In genomic region chr22:42697542-42698013, GRCh38 we compare ENCODE assay signal across 11 cellular contexts. TPM values are rescaled to one million over a fixed set of nuclear protein-coding genes. Genes with fewer than 3 reads are reported as not detected.
DNase-seq lines count a peak whose midpoint lies in the region; ATAC-seq and TF ChIP-seq lines count a peak whose summit lies in the region.
"Had no signal": no experiment of that assay in that cellular context is flagged by ENCODE, and none has a peak within 500 bp of the region (broad histone marks: within the 10 kb centered on the region; RNA-seq: fewer than 3 reads in every experiment).

No MANE protein-coding gene starts in this region.

- H3K9me3 Mint-ChIP-seq in CD4-positive, alpha-beta T cell: no peaks in the 10 kb centered on the region
- H3K9me3 Mint-ChIP-seq: activated T-helper 17 cell treated with anti-CD3 and anti-CD28 coated beads, Interleukin-2, amount 50 U/mL, for 72 hours had no signal

- no peaks in the 10 kb centered on the region for H3K79me2 ChIP-seq in PC-3 (ENCODE audit: low read length)

- CTCF ChIA-PET in PC-3 (lab: Charles Lee): interaction anchor here (0.7 kb wide), 1 partner anchor 29 kb away, joined by 3 read pairs; no protein-coding TSS in a partner anchor
- CTCF ChIA-PET in CD4-positive, alpha-beta T cell (lab: Charles Lee): no interaction called here

- no peaks in the 10 kb centered on the region for H3K4me1 Mint-ChIP-seq in CD4-positive, alpha-beta T cell (ENCODE audit: low read depth)
- H3K4me1 Mint-ChIP-seq: activated T-helper 17 cell treated with anti-CD3 and anti-CD28 coated beads, Interleukin-2, amount 50 U/mL, for 72 hours had no signal

- no peak overlapping the region for H2AFZ ChIP-seq in PC-3 (ENCODE audit: low read length)

- H3K36me3 ChIP-seq in PC-3 (ENCODE audit: low read depth, low read length): no peaks in the 10 kb centered on the region
- H3K36me3 ChIP-seq in mucosa of rectum (ENCODE audit: control insufficient read depth in 2 of 2, insufficient read depth in 2 of 2, low read length in 2 of 2): no peaks in the 10 kb centered on the region

- no TSS peak for BruUV-seq in PC-3 (replicated peaks; lab: Mats Ljungman, UMichigan)

- H3K27me3 ChIP-seq in PC-3 (ENCODE audit: low read length) (no peaks in the 10 kb centered on the region), mucosa of rectum (ENCODE audit: control insufficient read depth in 2 of 2, insufficient read depth in 2 of 2, low read length in 2 of 2) (no peaks in the 10 kb centered on the region)
- H3K27me3 ChIP-seq in CD4-positive, alpha-beta T cell (ENCODE audit: control insufficient read depth, insufficient read depth, low read length): no peaks in the 10 kb centered on the region

- no peaks in the 10 kb centered on the region for H3K9me2 ChIP-seq in PC-3 (replicated peaks; ENCODE audit: low read length)

- H3K9ac ChIP-seq in PC-3 (ENCODE audit: low read length) (no peak overlapping the region), mucosa of rectum (ENCODE audit: low read depth in 1 of 2, low read length in 2 of 2) (no peak overlapping the region)

- no peak overlapping the region for H3K27ac ChIP-seq in PC-3 (ENCODE audit: low read length)
- peak overlapping the region; percentile 56 to 62 for H3K27ac ChIP-seq in mucosa of rectum (ENCODE audit: low read depth in 2 of 2, low read length in 2 of 2)
- H3K27ac ChIP-seq in CD4-positive, alpha-beta T cell (ENCODE audit: low read depth, low read length): no peak overlapping the region
- H3K27ac ChIP-seq: HL-60 had no signal

- ATAC-seq in PC-3: peak; percentile 75
- ATAC-seq in esophagus mucosa: peak; percentile 91
- no peak for ATAC-seq in GM21619 (IDR thresholded peaks at IDR 0.05; ENCODE audit: unreplicated experiment)
- no peak for ATAC-seq in CD4-positive, alpha-beta T cell (ENCODE audit: poor library complexity)
- ATAC-seq in GM18498 (IDR thresholded peaks at IDR 0.05; ENCODE audit: unreplicated experiment): no peak
- ATAC-seq: activated T-helper 17 cell treated with anti-CD3 and anti-CD28 coated beads, Interleukin-2, amount 50 U/mL, for 72 hours had no signal

- no peaks in the 10 kb centered on the region for H3K36me3 Mint-ChIP-seq in CD4-positive, alpha-beta T cell (ENCODE audit: low read depth)

- DNase-seq in A172 (ENCODE audit: low spot score): peak; percentile 84
- peak; percentile 44 for DNase-seq in PC-3
- no peak for DNase-seq in DMS153 (lab: John Stamatoyannopoulos, UW)
- no peak for DNase-seq in CD4-positive, alpha-beta T cell
- DNase-seq: SIG-M5 had no signal

- no peaks in the 10 kb centered on the region for H3F3A ChIP-seq in PC-3 (ENCODE audit: low read length, unreplicated experiment)

- H3K27ac Mint-ChIP-seq in CD4-positive, alpha-beta T cell: no peak overlapping the region
- H3K27ac Mint-ChIP-seq: activated T-helper 17 cell treated with anti-CD3 and anti-CD28 coated beads, Interleukin-2, amount 50 U/mL, for 72 hours had no signal

- no peak for TF ChIP-seq CTCF in PC-3 (conservative IDR thresholded peaks at IDR 0.05; ENCODE audit: low read depth, low read length)
- no peak for TF ChIP-seq CTCF in CD4-positive, alpha-beta T cell (IDR thresholded peaks at IDR 0.05)

- no peak overlapping the region for H3K4me2 ChIP-seq in PC-3 (ENCODE audit: low read length)

- H3K4me3 Mint-ChIP-seq in CD4-positive, alpha-beta T cell: no peak overlapping the region
- H3K4me3 Mint-ChIP-seq: activated T-helper 17 cell treated with anti-CD3 and anti-CD28 coated beads, Interleukin-2, amount 50 U/mL, for 72 hours had no signal

- intact Hi-C loops in PC-3 (cut with micrococcal nuclease): no loop called here
- intact Hi-C loops in CD4-positive, alpha-beta T cell (cut with DNase I, micrococcal nuclease): no loop called here

- no peaks in the 10 kb centered on the region for H3K27me3 Mint-ChIP-seq in CD4-positive, alpha-beta T cell

- H4K20me1 ChIP-seq in PC-3 (ENCODE audit: low read length): no peaks in the 10 kb centered on the region

- H3K9me3 ChIP-seq in PC-3 (ENCODE audit: low read length): no peaks in the 10 kb centered on the region
- no peaks in the 10 kb centered on the region for H3K9me3 ChIP-seq in mucosa of rectum (ENCODE audit: control insufficient read depth in 2 of 2, low read length in 2 of 2)
- H3K9me3 ChIP-seq in CD4-positive, alpha-beta T cell (ENCODE audit: control insufficient read depth, low read length): no peaks in the 10 kb centered on the region

- POLR2A ChIA-PET in PC-3 (lab: Charles Lee; ENCODE audit: unreplicated experiment): no interaction called here
- POLR2A ChIA-PET in CD4-positive, alpha-beta T cell (lab: Charles Lee): interaction anchor here (0.7 kb wide), 1 partner anchor 43 kb away, joined by 3 read pairs; no protein-coding TSS in a partner anchor

- H3K4me1 ChIP-seq in PC-3 (ENCODE audit: insufficient read depth, low read length) (no peaks in the 10 kb centered on the region), mucosa of rectum (ENCODE audit: control insufficient read depth in 2 of 2, insufficient read depth in 2 of 2, low read length in 2 of 2) (peaks cover 0 to 10% of the 10 kb centered on the region in 2 donors)

- no peak overlapping the region for H3K4me3 ChIP-seq in PC-3 (ENCODE audit: low read length)
- H3K4me3 ChIP-seq in mucosa of rectum (ENCODE audit: low read length in 2 of 2): no peak overlapping the region

RNA-seq across cellular contexts. Expression of gene A4GALT, which starts 23.1 kb away (rescaled TPM):
- 1.8 and 3.4 TPM in 2 replicates for total RNA-seq in A172 (2014; rRNA removed; shearing (Covaris generic))
- 0.63 and 3.2 TPM in 2 replicates for total RNA-seq in PC-3 (2014; rRNA removed)
- total RNA-seq in esophagus mucosa: 14.3 TPM
- total RNA-seq in CD4-positive, alpha-beta T cell: not detected

RNA-seq across cellular contexts. Expression of gene CYB5R3, which starts 48.4 kb away (rescaled TPM):
- 45.9 and 57.1 TPM in 2 replicates for total RNA-seq in A172 (2014; rRNA removed; shearing (Covaris generic))
- 64.2 and 73.3 TPM in 2 replicates for total RNA-seq in PC-3 (2014; rRNA removed)
- 101 TPM for total RNA-seq in esophagus mucosa
- total RNA-seq in CD4-positive, alpha-beta T cell: 10 to 100 TPM; 39.8 to 41.2 TPM

RNA-seq across cellular contexts. Expression of gene ATP5MGL, which starts 57.2 kb away (rescaled TPM):
- not detected in 2 replicates for total RNA-seq in A172 (2014; rRNA removed; shearing (Covaris generic))
- total RNA-seq in PC-3 (2014; rRNA removed) (not detected in 2 replicates), esophagus mucosa (0.68 TPM)
- total RNA-seq in CD4-positive, alpha-beta T cell: 1 to 10 TPM; 4.3 to 5.3 TPM

Comparison
In these comparisons a context has a peak if more than half of its experiments do, and no peak if none do; other contexts are left out.
1. DNase-seq: peak in A172 (single experiment) and PC-3 (single experiment); none in DMS153 (single experiment) and CD4-positive, alpha-beta T cell (0 of 10).
2. ATAC-seq: peak in PC-3 (single experiment) and esophagus mucosa (single experiment); none in GM21619 (single experiment), CD4-positive, alpha-beta T cell (single experiment) and GM18498 (single experiment).
3. H3K27ac ChIP-seq: peak in mucosa of rectum (2 of 2); none in PC-3 (single experiment) and CD4-positive, alpha-beta T cell (single experiment).